Comparison of ENCODE assay signal across 21 cellular contexts in genomic region chr21:41523175-41523574, GRCh38. TPM values are rescaled to one million over a fixed set of nuclear protein-coding genes. Genes with fewer than 3 reads are reported as not detected.
DNase-seq lines count a peak whose midpoint lies in the region; ATAC-seq, FAIRE-seq and TF ChIP-seq lines count a peak whose summit lies in the region.
"Had no signal": no experiment of that assay in that cellular context is flagged by ENCODE, and none has a peak within 500 bp of the region (broad histone marks: within the 10 kb centered on the region; RNA-seq: fewer than 3 reads in every experiment).

No MANE protein-coding gene starts in this region.

- no peak overlapping the region for H2BK12ac ChIP-seq in trophoblast cell (ENCODE audit: low read length)

- no peak overlapping the region for H3K9ac ChIP-seq in GM12878 (ENCODE audit: control insufficient read depth, insufficient read depth, low read length)
- peak overlapping the region; percentile 34 for H3K9ac ChIP-seq in trophoblast cell (ENCODE audit: low read length)
- H3K9ac ChIP-seq: BLaER1 had no signal

- no peak overlapping the region for H3K27ac Mint-ChIP-seq in stimulated activated naive CD8-positive, alpha-beta T cell treated with anti-CD3 and anti-CD28 coated beads, Interleukin-15, amount 100 ng/mL, for 72 hours
- H3K27ac Mint-ChIP-seq: CD8-positive, alpha-beta T cell; HFFc6 had no signal

- no peak for TF ChIP-seq EP300 in GM12878 (IDR thresholded peaks at IDR 0.05; ENCODE audit: borderline replicate concordance in 1 of 2, control insufficient read depth in 1 of 2, low read depth in 2 of 2, low read length in 2 of 2)

- no peak overlapping the region for H3K23ac ChIP-seq in trophoblast cell (ENCODE audit: low read length)

- H3K9me3 ChIP-seq in GM12878 (replicated peaks; ENCODE audit: control insufficient read depth, insufficient read depth, low read length) (no peaks in the 10 kb centered on the region), trophoblast cell (ENCODE audit: insufficient read depth, low read depth, low read length) (no peaks in the 10 kb centered on the region)
- H3K9me3 ChIP-seq in effector memory CD4-positive, alpha-beta T cell (ENCODE audit: control insufficient read depth, low read length): no peaks in the 10 kb centered on the region
- H3K9me3 ChIP-seq: BLaER1 had no signal

- TF ChIP-seq RAD21 in GM12878 (IDR thresholded peaks at IDR 0.05; ENCODE audit: insufficient read depth, low read depth, low read length): no peak

- peaks cover 7% of the 10 kb centered on the region for H3K4me1 Mint-ChIP-seq in stimulated activated naive CD8-positive, alpha-beta T cell treated with anti-CD3 and anti-CD28 coated beads, Interleukin-15, amount 100 ng/mL, for 72 hours

- in situ Hi-C loops in GM12878 (cut with MboI): no loop called here

- H3K36me3 ChIP-seq in GM12878 (ENCODE audit: control insufficient read depth in 2 of 2, insufficient read depth in 2 of 2, low read length in 1 of 2) (no peaks in the 10 kb centered on the region), trophoblast cell (ENCODE audit: control insufficient read depth in 1 of 2, insufficient read depth in 2 of 2, low read length in 2 of 2) (no peaks in the 10 kb centered on the region)
- H3K36me3 ChIP-seq in effector memory CD4-positive, alpha-beta T cell (ENCODE audit: control insufficient read depth, insufficient read depth, low read length): no peaks in the 10 kb centered on the region
- H3K36me3 ChIP-seq: BLaER1 had no signal

- H2AK5ac ChIP-seq in trophoblast cell (ENCODE audit: low read length): no peak overlapping the region

- no peak overlapping the region for H3K4me3 Mint-ChIP-seq in stimulated activated naive CD8-positive, alpha-beta T cell treated with anti-CD3 and anti-CD28 coated beads, Interleukin-15, amount 100 ng/mL, for 72 hours
- H3K4me3 Mint-ChIP-seq: CD8-positive, alpha-beta T cell; HFFc6 had no signal

- no peak for TF ChIP-seq POLR2A in GM12878 (IDR thresholded peaks at IDR 0.05; ENCODE audit: low read depth, low read length)

- no peaks in the 10 kb centered on the region for H3K79me1 ChIP-seq in trophoblast cell (ENCODE audit: low read length)

- no peak for TF ChIP-seq CTCF in GM12878 (IDR thresholded peaks at IDR 0.05 in 2 of 3, conservative IDR thresholded peaks at IDR 0.05 in 1 of 3; ENCODE audit: control insufficient read depth in 2 of 3, extremely low read depth in 1 of 3, insufficient read depth in 1 of 3, low read depth in 3 of 3, low read length in 3 of 3)

- H3K79me2 ChIP-seq in GM12878 (ENCODE audit: control insufficient read depth, insufficient read depth, low read length): no peaks in the 10 kb centered on the region
- no peaks in the 10 kb centered on the region for H3K79me2 ChIP-seq in trophoblast cell (ENCODE audit: control insufficient read depth, insufficient read depth, low read length, poor library complexity)

- no peak overlapping the region for H4K12ac ChIP-seq in trophoblast cell (ENCODE audit: low read depth, low read length)

- RAD21 ChIA-PET in GM12878 (lab: Charles Lee; ENCODE audit: unreplicated experiment): no interaction called here

- CTCF ChIA-PET in GM12878 (lab: Yijun Ruan, JAX): no interaction called here

- H4K8ac ChIP-seq in trophoblast cell (ENCODE audit: low read depth, low read length): no peak overlapping the region

- SMC1A ChIA-PET in GM12878 (lab: Charles Lee; ENCODE audit: uncharacterized antibody, unreplicated experiment): no interaction called here

- DNase-seq in stimulated activated naive CD8-positive, alpha-beta T cell treated with anti-CD3 and anti-CD28 coated beads, Interleukin-15, Interleukin-2, amounts not matched to agents 100 U/mL and 50 U/mL, for 24 hours: no peak
- DNase-seq in stimulated activated naive CD8-positive, alpha-beta T cell treated with anti-CD3 and anti-CD28 coated beads, Interleukin-15, amount 100 ng/mL, for 72 hours: no peak
- DNase-seq in GM12878 (ENCODE audit: low read depth, low spot score) (no peak), trophoblast cell (no peak), dedifferentiated amniotic fluid mesenchymal stem cell (ENCODE audit: extremely low spot score) (no peak), mucosa of gallbladder (ENCODE audit: low spot score) (no peak)
- no peak for DNase-seq in effector memory CD4-positive, alpha-beta T cell
- DNase-seq: 8988T; Calu3; CD8-positive, alpha-beta T cell; DMS79 treated with DMSO at 0.1 percent for 48 hours; GF-D8; GOT3; H7; HFFc6 had no signal

- H3K9me3 Mint-ChIP-seq in stimulated activated naive CD8-positive, alpha-beta T cell treated with anti-CD3 and anti-CD28 coated beads, Interleukin-15, amount 100 ng/mL, for 72 hours: no peaks in the 10 kb centered on the region
- H3K9me3 Mint-ChIP-seq: CD8-positive, alpha-beta T cell; HFFc6 had no signal

- peak; percentile 28 for ATAC-seq in stimulated activated naive CD8-positive, alpha-beta T cell treated with anti-CD3 and anti-CD28 coated beads, Interleukin-15, Interleukin-2, amounts not matched to agents 100 U/mL and 50 U/mL, for 24 hours
- ATAC-seq in stimulated activated naive CD8-positive, alpha-beta T cell treated with anti-CD3 and anti-CD28 coated beads, Interleukin-15, amount 100 ng/mL, for 72 hours: no peak
- no peak for ATAC-seq in GM12878
- ATAC-seq: CD8-positive, alpha-beta T cell; HCT116 had no signal

- no peaks in the 10 kb centered on the region for H4K20me1 ChIP-seq in GM12878 (ENCODE audit: control insufficient read depth, insufficient read depth)
- H4K20me1 ChIP-seq: BLaER1 had no signal

- no peak overlapping the region for H3K27ac ChIP-seq in GM12878 (ENCODE audit: control insufficient read depth, insufficient read depth)
- H3K27ac ChIP-seq in trophoblast cell (ENCODE audit: low read depth, low read length): no peak overlapping the region
- H3K27ac ChIP-seq in effector memory CD4-positive, alpha-beta T cell (ENCODE audit: insufficient read depth, low read length, poor library complexity, severe bottlenecking): no peak overlapping the region
- H3K27ac ChIP-seq: BLaER1, HL-60 had no signal

- H2AFZ ChIP-seq in GM12878 (ENCODE audit: control insufficient read depth, low read depth, low read length) (no peak overlapping the region), trophoblast cell (ENCODE audit: insufficient read depth, low read length, poor library complexity) (no peak overlapping the region)

- peaks cover 11% of the 10 kb centered on the region for H3K27me3 Mint-ChIP-seq in stimulated activated naive CD8-positive, alpha-beta T cell treated with anti-CD3 and anti-CD28 coated beads, Interleukin-15, amount 100 ng/mL, for 72 hours

- WGBS in GM12878 (ENCODE audit: insufficient coverage, insufficient replicate concordance, low lambda C conversion rate, missing lambda C conversion rate): 41% methylated on average over 3 of the region's 3 CpGs
- no CpG with 5 or more reads among the region's 3 CpGs for WGBS in trophoblast cell (ENCODE audit: extremely low coverage, insufficient coverage, insufficient read length)

- H3K18ac ChIP-seq in trophoblast cell (ENCODE audit: low read length): no peak overlapping the region

- no peak overlapping the region for H4K91ac ChIP-seq in trophoblast cell (ENCODE audit: low read depth, low read length)

- no peak overlapping the region for H2BK5ac ChIP-seq in trophoblast cell (ENCODE audit: low read depth, low read length, poor library complexity)

- H3K4me3 ChIP-seq in GM12878 (no peak overlapping the region), trophoblast cell (ENCODE audit: low read depth, low read length) (peak overlapping the region; percentile 9)
- H3K4me3 ChIP-seq in effector memory CD4-positive, alpha-beta T cell (ENCODE audit: insufficient read depth, low read depth, low read length, poor library complexity, severe bottlenecking): no peak overlapping the region
- H3K4me3 ChIP-seq: BLaER1 had no signal

- POLR2A ChIA-PET in GM12878 (lab: Charles Lee): no interaction called here

- BruUV-seq in GM12878 (replicated peaks; lab: Mats Ljungman, UMichigan): no TSS peak

- H2BK120ac ChIP-seq in trophoblast cell (ENCODE audit: insufficient read depth, low read length, poor library complexity): no peak overlapping the region

- no peak overlapping the region for H3K4ac ChIP-seq in trophoblast cell (ENCODE audit: low read depth, low read length)

- no peak overlapping the region for H3K14ac ChIP-seq in trophoblast cell (ENCODE audit: low read length)

- FAIRE-seq in GM12878 (lab: Jason Lieb, UNC): no peak

- H3K4me2 ChIP-seq in GM12878 (ENCODE audit: control insufficient read depth, insufficient read depth) (no peak overlapping the region), trophoblast cell (ENCODE audit: low read length) (no peak overlapping the region)
- H3K4me2 ChIP-seq: BLaER1 had no signal

- H3K4me1 ChIP-seq in GM12878 (ENCODE audit: control insufficient read depth, insufficient read depth, low read length): no peaks in the 10 kb centered on the region
- H3K4me1 ChIP-seq in trophoblast cell (ENCODE audit: control insufficient read depth in 1 of 2, insufficient read depth in 2 of 2, low read length in 2 of 2): no peaks in the 10 kb centered on the region
- peaks cover 8% of the 10 kb centered on the region for H3K4me1 ChIP-seq in effector memory CD4-positive, alpha-beta T cell (ENCODE audit: control insufficient read depth, insufficient read depth, low read length, poor library complexity, severe bottlenecking)
- H3K4me1 ChIP-seq: BLaER1 had no signal

- intact Hi-C loops in GM12878 (cut with micrococcal nuclease; ENCODE audit: unreplicated experiment): no loop called here

- H3K27me3 ChIP-seq in GM12878 (replicated peaks in 1 of 2; ENCODE audit: control insufficient read depth in 2 of 2, insufficient read depth in 2 of 2, low read length in 1 of 2) (no peaks in the 10 kb centered on the region; a peak in 1 of 4 replicates), trophoblast cell (ENCODE audit: insufficient read depth, low read length) (no peaks in the 10 kb centered on the region)
- no peaks in the 10 kb centered on the region for H3K27me3 ChIP-seq in effector memory CD4-positive, alpha-beta T cell (replicated peaks; ENCODE audit: control insufficient read depth, insufficient read depth, low read length, poor library complexity, severe bottlenecking)
- H3K27me3 ChIP-seq: BLaER1 had no signal

RNA-seq across cellular contexts. Expression of gene TMPRSS2, which starts 15.2 kb away (rescaled TPM):
- not detected in 2 replicates for total RNA-seq in GM12878 (2013; cell fraction: nucleolus; rRNA removed)
- not detected in 2 replicates for total RNA-seq in GM12878 (2014; rRNA removed)
- not detected in 2 replicates for total RNA-seq in GM12878 (2014; rRNA removed; fragmentation: Illumina TruSeq; extraction: Trizol)
- total RNA-seq in GM12878 (2021): 0.16 and 0.26 TPM in 2 replicates
- polyA plus RNA-seq in GM12878 (2011; ENCODE audit: low read depth): not detected
- not detected in 2 replicates for polyA plus RNA-seq in GM12878 (2011; rRNA removed)
- polyA plus RNA-seq in GM12878 (2011; cell fraction: cytosol; rRNA removed): not detected in 2 replicates
- not detected in 2 replicates for polyA plus RNA-seq in GM12878 (2011; cell fraction: nucleus; rRNA removed)
- polyA plus RNA-seq in GM12878 (2012): not detected in 2 replicates
- not detected in 2 replicates for polyA plus RNA-seq in GM12878 (2014; fragmentation: Illumina TruSeq; extraction: Trizol)
- not detected for polyA plus RNA-seq in GM12878 (2014; fragmentation: Nextera tagmentation; extraction: Ambion mirVana)
- 0.19 TPM in 1 of 2 replicates, not detected in the other for polyA plus RNA-seq in GM12878 (2014; rRNA removed)
- polyA plus RNA-seq in GM12878 (2016; fragmentation: Nextera tagmentation; extraction: Ambion mirVana): not detected
- polyA minus RNA-seq in GM12878 (2011; rRNA and poly(A)+ RNA removed): not detected in 2 replicates
- not detected in 2 replicates for polyA minus RNA-seq in GM12878 (2011; cell fraction: cytosol; rRNA and poly(A)+ RNA removed)
- polyA minus RNA-seq in GM12878 (2011; cell fraction: nucleus; rRNA and poly(A)+ RNA removed): not detected in 2 replicates
- 4.6 and 4.7 TPM in 2 replicates for polyA plus RNA-seq in trophoblast cell (2013)
- total RNA-seq in mucosa of gallbladder: 147 TPM
- total RNA-seq: A673; CD8-positive, alpha-beta T cell; HFFc6; HT1080 had no signal
- polyA plus RNA-seq: AG04450 had no signal

Comparison
In these comparisons a context has a peak if more than half of its experiments do, and no peak if none do; other contexts are left out.
1. RNA of gene TMPRSS2, which starts 15.2 kb away (total RNA-seq): 147 TPM in mucosa of gallbladder (single experiment); 0.16 to 0.26 TPM in GM12878; every median in the first group is over 100 times any median in the second.